14 cellular contexts compared by ENCODE assay signal in genomic region chr12:97075583-97076268, GRCh38.
A peak's percentile ranks its signal among the peaks of the same experiment; 100 is the strongest.
DNase-seq lines count a peak whose midpoint lies in the region; ATAC-seq, FAIRE-seq and TF ChIP-seq lines count a peak whose summit lies in the region.
"Had no signal": no experiment of that assay in that cellular context is flagged by ENCODE, and none has a peak within 500 bp of the region (broad histone marks: within the 10 kb centered on the region; RNA-seq: fewer than 3 reads in every experiment).

No MANE protein-coding gene starts in this region.

- no peak for TF ChIP-seq POLR2A in H1 (IDR thresholded peaks at IDR 0.05; ENCODE audit: control extremely low read depth in 1 of 2, low read depth in 2 of 2, low read length in 2 of 2)

- H2BK15ac ChIP-seq in H1 (ENCODE audit: low read length) = no peak overlapping the region

- H3K27ac ChIP-seq in RWPE2 (ENCODE audit: poor library complexity, severe bottlenecking) = no peak overlapping the region
- H3K27ac ChIP-seq in H1 (ENCODE audit: low read depth, low read length) = no peak overlapping the region
- H3K27ac ChIP-seq in thoracic aorta = peak overlapping the region; percentile 64 to 90

- H2BK12ac ChIP-seq in H1 (ENCODE audit: low read depth, low read length) = no peak overlapping the region

- H3K27me3 ChIP-seq in RWPE2 (ENCODE audit: insufficient read depth, poor library complexity, severe bottlenecking) (no peaks in the 10 kb centered on the region), H1 (replicated peaks in 1 of 4; ENCODE audit: control insufficient read depth in 3 of 4, extremely low read depth in 1 of 4, insufficient read depth in 3 of 4, low read length in 3 of 4) (no peaks in the 10 kb centered on the region), thoracic aorta (replicated peaks; ENCODE audit: insufficient read depth) (no peaks in the 10 kb centered on the region)

- FAIRE-seq in H1 (lab: Jason Lieb, UNC) = peak; percentile 13
- FAIRE-seq: GM19239, RCC 7860 had no signal

- no peaks in the 10 kb centered on the region for H3K79me1 ChIP-seq in H1 (ENCODE audit: low read depth, low read length)

- no peak overlapping the region for H3K14ac ChIP-seq in H1 (ENCODE audit: insufficient read length)

- no peak overlapping the region for H3K4me2 ChIP-seq in H1 (ENCODE audit: insufficient read depth in 1 of 2, low read depth in 2 of 2, low read length in 2 of 2)

- 81% methylated on average over 7 of the region's 7 CpGs; no CpG with 5 or more reads in 1 of the 2 experiments for WGBS in H1 (ENCODE audit: extremely low coverage in 1 of 2, insufficient coverage in 1 of 2, insufficient read length in 1 of 2, insufficient replicate concordance in 2 of 2, low coverage in 1 of 2, low lambda C conversion rate in 2 of 2, missing lambda C conversion rate in 1 of 2), 2 experiments

- no peak for TF ChIP-seq EP300 in H1 (IDR thresholded peaks at IDR 0.05; ENCODE audit: borderline replicate concordance in 1 of 2, low read depth in 2 of 2, low read length in 2 of 2)

- no peak overlapping the region for H3K27ac Mint-ChIP-seq in activated T-cell treated with anti-CD3 and anti-CD28 coated beads, Interleukin-2, amount 50 U/mL, for 24 hours
- H3K27ac Mint-ChIP-seq: activated naive CD8-positive, alpha-beta T cell treated with anti-CD3 and anti-CD28 coated beads, Interleukin-2, amount 10 ng/mL, durations not matched to agents 7 days and 5 days had no signal

- H3K4me1 ChIP-seq in RWPE2 (ENCODE audit: insufficient read depth, poor library complexity, severe bottlenecking) = no peaks in the 10 kb centered on the region
- H3K4me1 ChIP-seq in H1 (replicated peaks in 1 of 4; ENCODE audit: control insufficient read depth in 3 of 4, insufficient read depth in 4 of 4, low read length in 3 of 4) = peaks cover 0 to 2% (median 0%) of the 10 kb centered on the region in 4 experiments; a peak in 1 of 7 replicates
- peaks cover 6 to 12% of the 10 kb centered on the region in 2 donors for H3K4me1 ChIP-seq in thoracic aorta (ENCODE audit: control insufficient read depth in 1 of 2, low read depth in 2 of 2)

- H4K20me1 ChIP-seq in H1 (replicated peaks in 1 of 2; ENCODE audit: control insufficient read depth in 1 of 2, insufficient read depth in 2 of 2, low read length in 2 of 2) = no peaks in the 10 kb centered on the region

- H3K23me2 ChIP-seq in H1 (ENCODE audit: low read depth, low read length) = no peaks in the 10 kb centered on the region

- no peak overlapping the region for H3K56ac ChIP-seq in H1 (replicated peaks; ENCODE audit: insufficient read length, low read depth, low read length)

- H2AK5ac ChIP-seq in H1 (ENCODE audit: low read depth, low read length) = no peak overlapping the region

- TF ChIP-seq CTCF in RWPE2 (IDR thresholded peaks at IDR 0.05; ENCODE audit: poor library complexity, severe bottlenecking) (no peak), H1 (IDR thresholded peaks at IDR 0.05; ENCODE audit: control extremely low read depth in 1 of 3, insufficient read depth in 1 of 3, low read depth in 1 of 3, low read length in 3 of 3) (no peak), thoracic aorta (IDR thresholded peaks at IDR 0.05) (no peak)

- ATAC-seq in RWPE2 (ENCODE audit: low read depth) = 0 out of 3 replicates have a peak, but pooled peaks have one; percentile 38
- peak; percentile 26 for ATAC-seq in thoracic aorta (ENCODE audit: insufficient number of reproducible peaks, low FRiP score, low read depth)
- ATAC-seq in GM21367 (IDR thresholded peaks at IDR 0.05; ENCODE audit: unreplicated experiment) = no peak
- ATAC-seq in Right ventricle myocardium inferior = no peak

- no peak overlapping the region for H3K9ac ChIP-seq in H1 (replicated peaks in 1 of 4; ENCODE audit: extremely low read depth in 1 of 4, low read depth in 3 of 4, low read length in 3 of 4)

- H3K9me3 ChIP-seq in RWPE2 (ENCODE audit: severe bottlenecking) (no peaks in the 10 kb centered on the region), H1 (ENCODE audit: insufficient read depth in 2 of 2, low read depth in 1 of 2, low read length in 1 of 2) (no peaks in the 10 kb centered on the region), thoracic aorta (no peaks in the 10 kb centered on the region)

- H3K4me3 Mint-ChIP-seq in activated T-cell treated with anti-CD3 and anti-CD28 coated beads, Interleukin-2, amount 50 U/mL, for 24 hours = no peak overlapping the region
- H3K4me3 Mint-ChIP-seq: activated naive CD8-positive, alpha-beta T cell treated with anti-CD3 and anti-CD28 coated beads, Interleukin-2, amount 10 ng/mL, durations not matched to agents 7 days and 5 days had no signal

- H2BK5ac ChIP-seq in H1 (ENCODE audit: low read depth, low read length) = no peak overlapping the region

- peaks cover 9% of the 10 kb centered on the region for H3K27me3 Mint-ChIP-seq in activated T-cell treated with anti-CD3 and anti-CD28 coated beads, Interleukin-2, amount 50 U/mL, for 24 hours
- H3K27me3 Mint-ChIP-seq: activated naive CD8-positive, alpha-beta T cell treated with anti-CD3 and anti-CD28 coated beads, Interleukin-2, amount 10 ng/mL, durations not matched to agents 7 days and 5 days had no signal

- intact Hi-C loops in Right ventricle myocardium inferior (cut with DNase I) = no loop called here

- H4K91ac ChIP-seq in H1 (replicated peaks; ENCODE audit: insufficient read length, low read length) = no peak overlapping the region

- H3K4me3 ChIP-seq in RWPE2 (ENCODE audit: severe bottlenecking) (no peak overlapping the region), H1 (ENCODE audit: extremely low read depth in 1 of 4, insufficient read depth in 2 of 4, low read depth in 3 of 4, low read length in 4 of 4) (no peak overlapping the region), thoracic aorta (peak overlapping the region; percentile 9)

- CTCF ChIA-PET in H1 (lab: Charles Lee; ENCODE audit: partially characterized antibody) = interaction anchor here (1.0 kb wide), 1 partner anchor 233 kb away, joined by 3 read pairs; no protein-coding TSS in a partner anchor

- DNase-seq in RWPE2 (ENCODE audit: low spot score) (no peak), H1 (ENCODE audit: low read depth in 1 of 2, low spot score in 2 of 2) (no peak), lung microvascular endothelial cell (ENCODE audit: low read depth in 2 of 2) (peak; percentile 1 to 46), thoracic aorta (ENCODE audit: low spot score) (no peak), Right ventricle myocardium inferior (ENCODE audit: missing footprints) (no peak)
- DNase-seq in activated T-cell treated with anti-CD3 and anti-CD28 coated beads, Interleukin-2, amount 50 U/mL, for 24 hours = no peak
- DNase-seq: activated CD4-positive, alpha-beta T cell treated with anti-CD3 and anti-CD28 coated beads for 48 hours; activated naive CD8-positive, alpha-beta T cell treated with anti-CD3 and anti-CD28 coated beads, Interleukin-2, amount 10 ng/mL, durations not matched to agents 7 days and 5 days; C1 segment of cervical spinal cord; NCI-H748 treated with DMSO at 0.1 percent for 48 hours; T-helper 2 cell had no signal

- POLR2A ChIA-PET in H1 (lab: Charles Lee; ENCODE audit: partially characterized antibody) = no interaction called here

- no peak overlapping the region for H2BK20ac ChIP-seq in H1 (ENCODE audit: low read length)

- no peaks in the 10 kb centered on the region for H3K79me2 ChIP-seq in H1 (ENCODE audit: control insufficient read depth in 1 of 2, insufficient read depth in 2 of 2, low read length in 2 of 2)

- no peaks in the 10 kb centered on the region for H3K4me1 Mint-ChIP-seq in activated T-cell treated with anti-CD3 and anti-CD28 coated beads, Interleukin-2, amount 50 U/mL, for 24 hours (ENCODE audit: low read depth)
- H3K4me1 Mint-ChIP-seq: activated naive CD8-positive, alpha-beta T cell treated with anti-CD3 and anti-CD28 coated beads, Interleukin-2, amount 10 ng/mL, durations not matched to agents 7 days and 5 days had no signal

- no peak overlapping the region for H4K8ac ChIP-seq in H1 (ENCODE audit: extremely low read depth, insufficient read depth, low read length)

- no peak overlapping the region for H4K5ac ChIP-seq in H1 (ENCODE audit: insufficient read length, low read depth, low read length)

- no peak overlapping the region for H3K18ac ChIP-seq in H1 (ENCODE audit: extremely low read depth, low read length)

- peak overlapping the region; percentile 88; the same call in 1 of the 2 replicates for H2AFZ ChIP-seq in H1 (ENCODE audit: low read length)

- H3K36me3 Mint-ChIP-seq in activated T-cell treated with anti-CD3 and anti-CD28 coated beads, Interleukin-2, amount 50 U/mL, for 24 hours (ENCODE audit: low read depth) = no peaks in the 10 kb centered on the region
- H3K36me3 Mint-ChIP-seq: activated naive CD8-positive, alpha-beta T cell treated with anti-CD3 and anti-CD28 coated beads, Interleukin-2, amount 10 ng/mL, durations not matched to agents 7 days and 5 days had no signal

- H3K23ac ChIP-seq in H1 (ENCODE audit: insufficient read length) = no peak overlapping the region

- no peaks in the 10 kb centered on the region for H3K9me3 Mint-ChIP-seq in activated T-cell treated with anti-CD3 and anti-CD28 coated beads, Interleukin-2, amount 50 U/mL, for 24 hours
- H3K9me3 Mint-ChIP-seq: activated naive CD8-positive, alpha-beta T cell treated with anti-CD3 and anti-CD28 coated beads, Interleukin-2, amount 10 ng/mL, durations not matched to agents 7 days and 5 days had no signal

- H3K36me3 ChIP-seq in RWPE2 (ENCODE audit: low read depth) (no peaks in the 10 kb centered on the region), H1 (ENCODE audit: control insufficient read depth in 2 of 4, insufficient read depth in 4 of 4, low read length in 3 of 4) (no peaks in the 10 kb centered on the region; a peak in 1 of 8 replicates), thoracic aorta (no peaks in the 10 kb centered on the region)

- TF ChIP-seq RAD21 in H1 (IDR thresholded peaks at IDR 0.05 in 1 of 2, conservative IDR thresholded peaks at IDR 0.05 in 1 of 2; ENCODE audit: low read depth in 2 of 2, low read length in 2 of 2) = no peak

- H3K4ac ChIP-seq in H1 (replicated peaks; ENCODE audit: insufficient read length, low read depth, low read length) = no peak overlapping the region

- H2BK120ac ChIP-seq in H1 (replicated peaks; ENCODE audit: low read depth, low read length) = no peak overlapping the region

TF ChIP-seq in H1, 55 proteins besides CTCF, POLR2A, EP300 and RAD21:
- no peak for TF ChIP-seq CTBP2 (IDR thresholded peaks at IDR 0.05; ENCODE audit: borderline replicate concordance, insufficient read depth, insufficient read length, low read length)

Comparison
In these comparisons a context has a peak if more than half of its experiments do, and no peak if none do; other contexts are left out.
1. ATAC-seq: peak in RWPE2 (single experiment) and thoracic aorta (single experiment); none in GM21367 (single experiment) and Right ventricle myocardium inferior (single experiment).
2. DNase-seq: peak in lung microvascular endothelial cell (2 of 2); none in RWPE2 (single experiment), H1 (0 of 2), thoracic aorta (single experiment), activated T-cell treated with anti-CD3 and anti-CD28 coated beads, Interleukin-2, amount 50 U/mL, for 24 hours (single experiment) and Right ventricle myocardium inferior (single experiment).
3. H3K27ac ChIP-seq: peak in thoracic aorta (2 of 2); none in RWPE2 (single experiment) and H1 (single experiment).